In the genomic region with DNA sequence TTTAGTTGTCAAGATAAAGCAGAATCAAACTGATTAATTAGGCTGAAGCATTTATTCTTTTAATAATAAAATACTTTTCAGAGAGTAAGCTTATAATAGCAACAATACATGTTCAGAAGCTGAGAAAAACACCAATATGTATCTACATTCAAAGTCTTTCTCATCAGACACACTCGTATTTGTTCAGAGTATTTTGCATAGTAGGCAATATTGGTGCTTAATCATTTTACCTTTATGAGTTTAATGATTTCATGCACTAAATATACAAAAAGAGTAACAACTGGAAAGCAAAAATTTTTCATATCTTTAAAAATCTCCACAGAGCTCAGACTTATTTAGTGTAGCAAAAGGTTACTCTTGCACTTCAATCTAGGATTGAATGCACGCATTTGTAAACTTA, we compare ENCODE assay signal across 28 cellular contexts.
"Had no signal": no experiment of that assay in that cellular context is flagged by ENCODE, and none has a peak within 500 bp of the region (broad histone marks: within the 10 kb centered on the region; RNA-seq: fewer than 3 reads in every experiment).

No MANE protein-coding gene starts in this region.

- H3K4me1 ChIP-seq: colonic mucosa, esophagus muscularis mucosa, esophagus squamous epithelium, foreskin keratinocyte, gastrocnemius medialis, gastroesophageal sphincter, heart left ventricle, heart right ventricle had no signal

- FAIRE-seq: endometrium, endothelial cell of umbilical vein, frontal cortex had no signal

- DNase-seq: colonic mucosa; cortex of kidney; dermis blood vessel endothelial cell; dorsolateral prefrontal cortex; effector CD4-positive, alpha-beta T cell; effector CD8-positive, alpha-beta T cell; effector memory CD4-positive, alpha-beta T cell; effector memory CD8-positive, alpha-beta T cell; endodermal cell; erythroblast; esophagus squamous epithelium; foreskin fibroblast; foreskin keratinocyte; foreskin melanocyte; gastrocnemius medialis; glutamatergic neuron; head of caudate nucleus; heart left ventricle; heart right ventricle had no signal

- H3K9me3 ChIP-seq: colonic mucosa, esophagus muscularis mucosa, esophagus squamous epithelium, gastrocnemius medialis, gastroesophageal sphincter had no signal

- ATAC-seq: effector memory CD8-positive, alpha-beta T cell; esophagus mucosa; foreskin keratinocyte; gastrocnemius medialis; gastroesophageal sphincter; heart left ventricle; heart right ventricle had no signal

- H3K4me3 ChIP-seq: colonic mucosa, coronary artery, dorsolateral prefrontal cortex, esophagus muscularis mucosa, esophagus squamous epithelium, gastrocnemius medialis, gastroesophageal sphincter, heart left ventricle, heart right ventricle, hepatocyte had no signal

- H2AFZ ChIP-seq: hepatocyte had no signal

- H3K4me2 ChIP-seq: hepatocyte had no signal

- H3K36me3 ChIP-seq: colonic mucosa had no signal

- H3K27me3 ChIP-seq: colonic mucosa, dorsolateral prefrontal cortex, esophagus muscularis mucosa, esophagus squamous epithelium, foreskin keratinocyte, gastrocnemius medialis, gastroesophageal sphincter, heart left ventricle, heart right ventricle, hepatocyte had no signal

- H3K27ac ChIP-seq: colonic mucosa, coronary artery, dorsolateral prefrontal cortex, epithelial cell of prostate, esophagus muscularis mucosa, esophagus squamous epithelium, foreskin keratinocyte, gastrocnemius medialis, gastroesophageal sphincter, heart left ventricle, heart right ventricle, hepatocyte had no signal

- H3K79me2 ChIP-seq: hepatocyte had no signal
